In the genomic region with DNA sequence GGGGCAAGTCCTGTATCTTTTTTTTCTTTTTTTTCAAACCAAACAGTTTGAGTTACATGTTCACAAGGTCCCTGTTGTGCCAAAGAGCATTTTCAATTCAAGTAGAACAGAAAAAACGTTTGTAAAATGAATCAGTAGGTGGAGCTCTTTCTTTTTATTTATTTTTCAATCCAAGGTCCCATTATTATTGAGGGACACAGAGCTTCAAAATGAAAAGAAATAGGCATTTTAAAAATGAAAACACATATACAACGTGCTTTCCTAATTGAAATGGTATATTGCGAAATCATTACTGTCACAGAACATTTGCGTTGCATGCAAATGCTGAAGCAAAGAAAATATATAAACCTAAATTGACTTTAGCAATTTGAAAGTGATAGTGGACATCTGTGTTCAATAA, we compare ENCODE assay signal across 11 cellular contexts.
DNase-seq lines count a peak whose midpoint lies in the region; ATAC-seq, FAIRE-seq and TF ChIP-seq lines count a peak whose summit lies in the region.
"Had no signal": no experiment of that assay in that cellular context is flagged by ENCODE, and none has a peak within 500 bp of the region (broad histone marks: within the 10 kb centered on the region; RNA-seq: fewer than 3 reads in every experiment).

No MANE protein-coding gene starts in this region.

- in situ Hi-C loops in K562 (cut with MboI): no loop called here

- H3K36me3 ChIP-seq in K562 (ENCODE audit: control insufficient read depth, insufficient read depth, low read length): no peaks in the 10 kb centered on the region
- H3K36me3 ChIP-seq: SJCRH30 had no signal

- no peaks in the 10 kb centered on the region for H3K9me1 ChIP-seq in K562 (ENCODE audit: control insufficient read depth, insufficient read depth, low read length)

- POLR2A ChIA-PET in K562 (lab: Yijun Ruan, JAX): no interaction called here

- H3K27me3 ChIP-seq in K562 (ENCODE audit: control insufficient read depth in 2 of 2, insufficient read depth in 2 of 2, low read length in 2 of 2): no peaks in the 10 kb centered on the region
- H3K27me3 ChIP-seq: SJCRH30 had no signal

- no peaks in the 10 kb centered on the region for H3K79me2 ChIP-seq in K562 (ENCODE audit: control insufficient read depth, insufficient read depth, low read length)

- peak; percentile 8 for DNase-seq in DMS53 (lab: John Stamatoyannopoulos, UW)
- peak; percentile 8 for DNase-seq in NCI-H128 (lab: John Stamatoyannopoulos, UW; ENCODE audit: unreplicated experiment)
- DNase-seq in K562 (ENCODE audit: extremely low read depth in 1 of 4, low spot score in 3 of 4): no peak
- peak; percentile 10 for DNase-seq in midbrain (lab: John Stamatoyannopoulos, UW)
- DNase-seq in omental fat pad (ENCODE audit: low spot score): no peak
- DNase-seq in NCI-H2196 (lab: John Stamatoyannopoulos, UW; ENCODE audit: unreplicated experiment): no peak
- DNase-seq in RPMI8226: no peak

- H4K20me1 ChIP-seq in K562 (replicated peaks; ENCODE audit: control insufficient read depth, insufficient read depth, low read length): no peaks in the 10 kb centered on the region

- WGBS in K562 (ENCODE audit: insufficient coverage, low coverage, missing lambda C conversion rate): 0% methylated on average over 4 of the region's 4 CpGs

- TF ChIP-seq EP300 in K562 (IDR thresholded peaks at IDR 0.05; ENCODE audit: low read length): no peak

- no TSS peak for BruUV-seq in K562 (replicated peaks; lab: Mats Ljungman, UMichigan)

- no peak overlapping the region for H3K9ac ChIP-seq in K562 (ENCODE audit: insufficient read depth in 1 of 2, low read depth in 2 of 2, low read length in 2 of 2)

- no peak overlapping the region for H3K4me2 ChIP-seq in K562 (ENCODE audit: insufficient read depth, low read length)

- no peaks in the 10 kb centered on the region for H3K4me1 ChIP-seq in K562 (replicated peaks in 1 of 2; ENCODE audit: control insufficient read depth in 2 of 2, insufficient read depth in 2 of 2, low read length in 2 of 2)
- H3K4me1 ChIP-seq: SJCRH30 had no signal

- no peaks in the 10 kb centered on the region for H3K9me3 ChIP-seq in K562 (replicated peaks; ENCODE audit: control insufficient read depth, insufficient read depth, low read depth, low read length)
- H3K9me3 ChIP-seq: SJCRH30 had no signal

- intact Hi-C loops in K562 (cut with micrococcal nuclease): no loop called here

- peak in 1 of 2 experiments; percentile 10; a peak in 1 of 4 replicates for TF ChIP-seq RAD21 in K562 (CRISPR knock-in tag; conservative IDR thresholded peaks at IDR 0.05 in 1 of 2, IDR thresholded peaks at IDR 0.05 in 1 of 2)

- TF ChIP-seq POLR2A in K562 (conservative IDR thresholded peaks at IDR 0.05): no peak

- ATAC-seq in K562 (no peak), omental fat pad (ENCODE audit: low FRiP score) (no peak), GM18861 (IDR thresholded peaks at IDR 0.05; ENCODE audit: unreplicated experiment) (no peak)
- ATAC-seq: activated naive CD4-positive, alpha-beta T cell treated with anti-CD3 and anti-CD28 coated beads, Interleukin-2, amount 50 U/mL, for 72 hours; GM12878 had no signal

- H2AFZ ChIP-seq in K562 (ENCODE audit: low read depth, low read length): no peak overlapping the region

- CTCF ChIA-PET in K562 (lab: Yijun Ruan, JAX; ENCODE audit: low intra/inter-chr PET ratio): no interaction called here

- TF ChIP-seq CTCF in K562 (IDR thresholded peaks at IDR 0.05 in 2 of 3, conservative IDR thresholded peaks at IDR 0.05 in 1 of 3; ENCODE audit: insufficient read depth in 2 of 3, low read depth in 1 of 3, low read length in 3 of 3): no peak
- TF ChIP-seq CTCF in omental fat pad (IDR thresholded peaks at IDR 0.05): no peak

- no peak overlapping the region for H3K27ac ChIP-seq in K562 (ENCODE audit: extremely low read depth, low read depth, low read length)
- H3K27ac ChIP-seq: SJCRH30 had no signal

- H3K4me3 ChIP-seq in K562: no peak overlapping the region
- H3K4me3 ChIP-seq: GM12878, SJCRH30 had no signal

- no peak for FAIRE-seq in K562 (lab: Jason Lieb, UNC)
- FAIRE-seq: GM12878 had no signal

TF ChIP-seq in K562, 482 proteins besides CTCF, POLR2A, EP300 and RAD21:
- TF ChIP-seq HNRNPK (IDR thresholded peaks at IDR 0.05; ENCODE audit: low read depth, low read length, poor library complexity, severe bottlenecking): no peak
- TF ChIP-seq, protein P1, sequence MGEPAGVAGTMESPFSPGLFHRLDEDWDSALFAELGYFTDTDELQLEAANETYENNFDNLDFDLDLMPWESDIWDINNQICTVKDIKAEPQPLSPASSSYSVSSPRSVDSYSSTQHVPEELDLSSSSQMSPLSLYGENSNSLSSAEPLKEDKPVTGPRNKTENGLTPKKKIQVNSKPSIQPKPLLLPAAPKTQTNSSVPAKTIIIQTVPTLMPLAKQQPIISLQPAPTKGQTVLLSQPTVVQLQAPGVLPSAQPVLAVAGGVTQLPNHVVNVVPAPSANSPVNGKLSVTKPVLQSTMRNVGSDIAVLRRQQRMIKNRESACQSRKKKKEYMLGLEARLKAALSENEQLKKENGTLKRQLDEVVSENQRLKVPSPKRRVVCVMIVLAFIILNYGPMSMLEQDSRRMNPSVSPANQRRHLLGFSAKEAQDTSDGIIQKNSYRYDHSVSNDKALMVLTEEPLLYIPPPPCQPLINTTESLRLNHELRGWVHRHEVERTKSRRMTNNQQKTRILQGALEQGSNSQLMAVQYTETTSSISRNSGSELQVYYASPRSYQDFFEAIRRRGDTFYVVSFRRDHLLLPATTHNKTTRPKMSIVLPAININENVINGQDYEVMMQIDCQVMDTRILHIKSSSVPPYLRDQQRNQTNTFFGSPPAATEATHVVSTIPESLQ (CRISPR knock-in tag; IDR thresholded peaks at IDR 0.05): no peak
- no peak for TF ChIP-seq ELF2 (CRISPR knock-in tag; IDR thresholded peaks at IDR 0.05)
- no peak for TF ChIP-seq ZNF282 (CRISPR knock-in tag; IDR thresholded peaks at IDR 0.05)
- TF ChIP-seq CEBPG (CRISPR knock-in tag; IDR thresholded peaks at IDR 0.05): no peak
- peak in 1 of 2 experiments; percentile 65; a peak in 2 of 4 replicates for TF ChIP-seq CEBPG (tag; conservative IDR thresholded peaks at IDR 0.05 in 1 of 2, IDR thresholded peaks at IDR 0.05 in 1 of 2)
- TF ChIP-seq RFX1 (IDR thresholded peaks at IDR 0.05): no peak
- TF ChIP-seq, protein P2, sequence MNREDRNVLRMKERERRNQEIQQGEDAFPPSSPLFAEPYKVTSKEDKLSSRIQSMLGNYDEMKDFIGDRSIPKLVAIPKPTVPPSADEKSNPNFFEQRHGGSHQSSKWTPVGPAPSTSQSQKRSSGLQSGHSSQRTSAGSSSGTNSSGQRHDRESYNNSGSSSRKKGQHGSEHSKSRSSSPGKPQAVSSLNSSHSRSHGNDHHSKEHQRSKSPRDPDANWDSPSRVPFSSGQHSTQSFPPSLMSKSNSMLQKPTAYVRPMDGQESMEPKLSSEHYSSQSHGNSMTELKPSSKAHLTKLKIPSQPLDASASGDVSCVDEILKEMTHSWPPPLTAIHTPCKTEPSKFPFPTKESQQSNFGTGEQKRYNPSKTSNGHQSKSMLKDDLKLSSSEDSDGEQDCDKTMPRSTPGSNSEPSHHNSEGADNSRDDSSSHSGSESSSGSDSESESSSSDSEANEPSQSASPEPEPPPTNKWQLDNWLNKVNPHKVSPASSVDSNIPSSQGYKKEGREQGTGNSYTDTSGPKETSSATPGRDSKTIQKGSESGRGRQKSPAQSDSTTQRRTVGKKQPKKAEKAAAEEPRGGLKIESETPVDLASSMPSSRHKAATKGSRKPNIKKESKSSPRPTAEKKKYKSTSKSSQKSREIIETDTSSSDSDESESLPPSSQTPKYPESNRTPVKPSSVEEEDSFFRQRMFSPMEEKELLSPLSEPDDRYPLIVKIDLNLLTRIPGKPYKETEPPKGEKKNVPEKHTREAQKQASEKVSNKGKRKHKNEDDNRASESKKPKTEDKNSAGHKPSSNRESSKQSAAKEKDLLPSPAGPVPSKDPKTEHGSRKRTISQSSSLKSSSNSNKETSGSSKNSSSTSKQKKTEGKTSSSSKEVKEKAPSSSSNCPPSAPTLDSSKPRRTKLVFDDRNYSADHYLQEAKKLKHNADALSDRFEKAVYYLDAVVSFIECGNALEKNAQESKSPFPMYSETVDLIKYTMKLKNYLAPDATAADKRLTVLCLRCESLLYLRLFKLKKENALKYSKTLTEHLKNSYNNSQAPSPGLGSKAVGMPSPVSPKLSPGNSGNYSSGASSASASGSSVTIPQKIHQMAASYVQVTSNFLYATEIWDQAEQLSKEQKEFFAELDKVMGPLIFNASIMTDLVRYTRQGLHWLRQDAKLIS (CRISPR knock-in tag; IDR thresholded peaks at IDR 0.05): no peak
- no peak for TF ChIP-seq PRMT5 (CRISPR knock-in tag; IDR thresholded peaks at IDR 0.05)
- peak; percentile 76 for TF ChIP-seq CEBPB (tag; IDR thresholded peaks at IDR 0.05)
TF ChIP-seq in K562: peak in this region for 2.

Comparison
In these comparisons a context has a peak if more than half of its experiments do, and no peak if none do; other contexts are left out.
1. DNase-seq: peak in DMS53 (single experiment), NCI-H128 (single experiment) and midbrain (single experiment); none in K562 (0 of 4), omental fat pad (single experiment), NCI-H2196 (single experiment) and RPMI8226 (single experiment).